26 cellular contexts compared by ENCODE assay signal in genomic region chr3:183918178-183918577, GRCh38.
"Had no signal": no experiment of that assay in that cellular context is flagged by ENCODE, and none has a peak within 500 bp of the region (broad histone marks: within the 10 kb centered on the region; RNA-seq: fewer than 3 reads in every experiment).

No MANE protein-coding gene starts in this region.

- H3K36me3 Mint-ChIP-seq: natural killer cell had no signal

- DNase-seq: natural killer cell; nucleus accumbens; pancreas; right cardiac atrium; right lobe of liver; sigmoid colon; small intestine; stimulated activated CD4-positive, alpha-beta T cell treated with anti-CD3 and anti-CD28 coated beads, Interleukin-15, amount 100 ng/mL, for 24 hours; stimulated activated CD4-positive, alpha-beta T cell treated with anti-CD3 and anti-CD28 coated beads, Interleukin-2, amount 100 ng/mL, for 24 hours; stimulated activated CD4-positive, alpha-beta T cell treated with anti-CD3 and anti-CD28 coated beads, Interleukin-2, amount 100 ng/mL, for 48 hours; stimulated activated CD4-positive, alpha-beta T cell treated with anti-CD3 and anti-CD28 coated beads, Interleukin-4, amount 100 ng/mL, for 24 hours; stimulated activated naive B cell treated with anti-CD40 and anti-IgM and Interleukin-4, amounts not matched to agents 10 μg/mL and 1 μg/mL and 100 μg/mL, for 72 hours; stimulated activated naive CD4-positive, alpha-beta T cell treated with Interleukin-2 at 50 U/mL for 16 hours; stomach; trophoblast cell; upper lobe of left lung had no signal

- H3K27me3 ChIP-seq: neutrophil, pancreas, right lobe of liver, sigmoid colon, stomach, thyroid gland, tibial nerve, upper lobe of left lung, vagina had no signal

- ATAC-seq: natural killer cell; pancreas; right cardiac atrium; right lobe of liver; stimulated activated effector memory CD8-positive, alpha-beta T cell treated with anti-CD3 and anti-CD28 coated beads, Interleukin-12 subunit alpha, Interleukin-12 subunit beta, amount 100 ng/mL, for 72 hours; stimulated activated naive B cell treated with anti-CD40 and anti-IgM and Interleukin-4, amounts not matched to agents 10 μg/mL and 1 μg/mL and 100 μg/mL, for 72 hours had no signal

- H3K4me3 ChIP-seq: pancreas, prostate gland, right lobe of liver, sigmoid colon, stomach, thoracic aorta, thyroid gland, tibial nerve, upper lobe of left lung, vagina had no signal

- H3K27ac ChIP-seq: neutrophil, pancreas, prostate gland, right lobe of liver, sigmoid colon, thoracic aorta, thyroid gland, tibial nerve, upper lobe of left lung, vagina had no signal

- H3K36me3 ChIP-seq: pancreas, prostate gland, thyroid gland had no signal

- H3K27ac Mint-ChIP-seq: natural killer cell; nephron; stimulated activated naive B cell treated with anti-CD40 and anti-IgM and Interleukin-4, amounts not matched to agents 10 μg/mL and 1 μg/mL and 100 μg/mL, for 72 hours; stimulated activated naive CD8-positive, alpha-beta T cell treated with anti-CD3 and anti-CD28 coated beads, Interleukin-15, Interleukin-2, amounts not matched to agents 100 ng/mL and 50 ng/mL, for 24 hours had no signal

- H3K4me1 ChIP-seq: pancreas, prostate gland, right lobe of liver, sigmoid colon, stomach, thyroid gland, tibial nerve, vagina had no signal

- H3K4me3 Mint-ChIP-seq: natural killer cell; nephron; neural crest cell; stimulated activated effector memory CD8-positive, alpha-beta T cell treated with anti-CD3 and anti-CD28 coated beads, Interleukin-12 subunit alpha, Interleukin-12 subunit beta, amount 100 ng/mL, for 72 hours; stimulated activated naive B cell treated with anti-CD40 and anti-IgM and Interleukin-4, amounts not matched to agents 10 μg/mL and 1 μg/mL and 100 μg/mL, for 72 hours; stimulated activated naive CD8-positive, alpha-beta T cell treated with anti-CD3 and anti-CD28 coated beads, Interleukin-15, Interleukin-2, amounts not matched to agents 100 ng/mL and 50 ng/mL, for 24 hours had no signal

- H3K27me3 Mint-ChIP-seq: stimulated activated naive B cell treated with anti-CD40 and anti-IgM and Interleukin-4, amounts not matched to agents 10 μg/mL and 1 μg/mL and 100 μg/mL, for 72 hours; stimulated activated naive CD8-positive, alpha-beta T cell treated with anti-CD3 and anti-CD28 coated beads, Interleukin-15, Interleukin-2, amounts not matched to agents 100 ng/mL and 50 ng/mL, for 24 hours had no signal

- H3K9me3 Mint-ChIP-seq: natural killer cell; nephron; neural crest cell; stimulated activated effector memory CD8-positive, alpha-beta T cell treated with anti-CD3 and anti-CD28 coated beads, Interleukin-12 subunit alpha, Interleukin-12 subunit beta, amount 100 ng/mL, for 72 hours; stimulated activated naive B cell treated with anti-CD40 and anti-IgM and Interleukin-4, amounts not matched to agents 10 μg/mL and 1 μg/mL and 100 μg/mL, for 72 hours; stimulated activated naive CD8-positive, alpha-beta T cell treated with anti-CD3 and anti-CD28 coated beads, Interleukin-15, Interleukin-2, amounts not matched to agents 100 ng/mL and 50 ng/mL, for 24 hours had no signal

- H3K4me1 Mint-ChIP-seq: natural killer cell; nephron; neural crest cell; stimulated activated effector memory CD8-positive, alpha-beta T cell treated with anti-CD3 and anti-CD28 coated beads, Interleukin-12 subunit alpha, Interleukin-12 subunit beta, amount 100 ng/mL, for 72 hours; stimulated activated naive B cell treated with anti-CD40 and anti-IgM and Interleukin-4, amounts not matched to agents 10 μg/mL and 1 μg/mL and 100 μg/mL, for 72 hours had no signal

- H3K9me3 ChIP-seq: neutrophil, pancreas, prostate gland, right lobe of liver, sigmoid colon, stomach, thoracic aorta, thyroid gland, tibial nerve, upper lobe of left lung, vagina had no signal
